ENCODE assay signal across 1 cellular context in the genomic region with DNA sequence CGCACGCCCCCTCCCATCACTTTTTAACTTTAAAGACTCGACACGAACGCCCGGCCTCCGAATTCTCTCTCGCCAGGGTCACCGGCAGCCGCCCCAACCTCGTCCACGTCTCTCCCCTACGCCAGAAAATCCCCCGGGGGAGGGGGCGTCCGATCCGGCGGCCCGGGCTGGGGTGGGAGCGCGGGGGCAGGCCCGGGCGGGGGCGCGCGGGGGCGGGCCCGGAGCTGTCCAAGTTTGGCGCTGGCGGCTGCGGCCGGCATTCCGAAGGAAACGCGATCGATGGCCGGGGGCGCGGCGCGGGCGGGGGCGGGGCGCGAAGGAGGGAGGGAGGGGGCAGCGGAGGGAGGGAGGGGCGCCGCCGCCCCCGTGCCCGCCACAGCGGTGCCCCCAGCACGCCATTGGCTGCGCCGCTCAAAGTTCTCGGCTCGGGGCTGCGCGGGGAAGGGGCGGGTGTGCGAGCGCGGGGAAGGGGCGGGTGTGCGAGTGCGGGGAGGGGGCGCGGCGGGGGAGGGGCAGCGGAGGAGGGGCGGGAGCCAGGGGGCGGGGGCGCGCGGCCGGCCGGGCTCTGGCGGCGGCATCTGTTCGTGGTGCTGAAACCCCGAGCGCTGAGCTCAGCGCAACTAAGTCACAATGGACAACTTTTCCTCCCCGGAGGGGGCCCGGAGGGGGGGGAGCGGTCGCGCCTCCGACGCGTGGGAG.
A peak's percentile ranks its signal among the peaks of the same experiment; 100 is the strongest.
TF ChIP-seq lines count a peak whose summit lies in the region.

No MANE protein-coding gene starts in this region.

TF ChIP-seq in HEK293, 187 proteins besides CTCF, POLR2A, EP300 and RAD21 (continued from another document):
- TF ChIP-seq, protein P1, sequence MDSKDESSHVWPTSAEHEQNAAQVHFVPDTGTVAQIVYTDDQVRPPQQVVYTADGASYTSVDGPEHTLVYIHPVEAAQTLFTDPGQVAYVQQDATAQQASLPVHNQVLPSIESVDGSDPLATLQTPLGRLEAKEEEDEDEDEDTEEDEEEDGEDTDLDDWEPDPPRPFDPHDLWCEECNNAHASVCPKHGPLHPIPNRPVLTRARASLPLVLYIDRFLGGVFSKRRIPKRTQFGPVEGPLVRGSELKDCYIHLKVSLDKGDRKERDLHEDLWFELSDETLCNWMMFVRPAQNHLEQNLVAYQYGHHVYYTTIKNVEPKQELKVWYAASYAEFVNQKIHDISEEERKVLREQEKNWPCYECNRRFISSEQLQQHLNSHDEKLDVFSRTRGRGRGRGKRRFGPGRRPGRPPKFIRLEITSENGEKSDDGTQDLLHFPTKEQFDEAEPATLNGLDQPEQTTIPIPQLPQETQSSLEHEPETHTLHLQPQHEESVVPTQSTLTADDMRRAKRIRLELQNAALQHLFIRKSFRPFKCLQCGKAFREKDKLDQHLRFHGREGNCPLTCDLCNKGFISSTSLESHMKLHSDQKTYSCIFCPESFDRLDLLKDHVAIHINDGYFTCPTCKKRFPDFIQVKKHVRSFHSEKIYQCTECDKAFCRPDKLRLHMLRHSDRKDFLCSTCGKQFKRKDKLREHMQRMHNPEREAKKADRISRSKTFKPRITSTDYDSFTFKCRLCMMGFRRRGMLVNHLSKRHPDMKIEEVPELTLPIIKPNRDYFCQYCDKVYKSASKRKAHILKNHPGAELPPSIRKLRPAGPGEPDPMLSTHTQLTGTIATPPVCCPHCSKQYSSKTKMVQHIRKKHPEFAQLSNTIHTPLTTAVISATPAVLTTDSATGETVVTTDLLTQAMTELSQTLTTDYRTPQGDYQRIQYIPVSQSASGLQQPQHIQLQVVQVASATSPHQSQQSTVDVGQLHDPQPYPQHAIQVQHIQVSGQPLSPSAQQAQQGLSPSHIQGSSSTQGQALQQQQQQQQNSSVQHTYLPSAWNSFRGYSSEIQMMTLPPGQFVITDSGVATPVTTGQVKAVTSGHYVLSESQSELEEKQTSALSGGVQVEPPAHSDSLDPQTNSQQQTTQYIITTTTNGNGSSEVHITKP (tag by site-specific recombination; IDR thresholded peaks at IDR 0.05) = no peak
- peak; percentile 52; the same call in 1 of the 2 replicates for TF ChIP-seq KLF9 (tag by site-specific recombination; IDR thresholded peaks at IDR 0.05; ENCODE audit: low read depth)
- peak; percentile 25; the same call in 1 of the 2 replicates for TF ChIP-seq SP2 (tag by site-specific recombination; IDR thresholded peaks at IDR 0.05)
- TF ChIP-seq EGR2 (tag by site-specific recombination; IDR thresholded peaks at IDR 0.05; ENCODE audit: low read depth) = peak; percentile 14; the same call in 1 of the 2 replicates
- TF ChIP-seq, protein P2, sequence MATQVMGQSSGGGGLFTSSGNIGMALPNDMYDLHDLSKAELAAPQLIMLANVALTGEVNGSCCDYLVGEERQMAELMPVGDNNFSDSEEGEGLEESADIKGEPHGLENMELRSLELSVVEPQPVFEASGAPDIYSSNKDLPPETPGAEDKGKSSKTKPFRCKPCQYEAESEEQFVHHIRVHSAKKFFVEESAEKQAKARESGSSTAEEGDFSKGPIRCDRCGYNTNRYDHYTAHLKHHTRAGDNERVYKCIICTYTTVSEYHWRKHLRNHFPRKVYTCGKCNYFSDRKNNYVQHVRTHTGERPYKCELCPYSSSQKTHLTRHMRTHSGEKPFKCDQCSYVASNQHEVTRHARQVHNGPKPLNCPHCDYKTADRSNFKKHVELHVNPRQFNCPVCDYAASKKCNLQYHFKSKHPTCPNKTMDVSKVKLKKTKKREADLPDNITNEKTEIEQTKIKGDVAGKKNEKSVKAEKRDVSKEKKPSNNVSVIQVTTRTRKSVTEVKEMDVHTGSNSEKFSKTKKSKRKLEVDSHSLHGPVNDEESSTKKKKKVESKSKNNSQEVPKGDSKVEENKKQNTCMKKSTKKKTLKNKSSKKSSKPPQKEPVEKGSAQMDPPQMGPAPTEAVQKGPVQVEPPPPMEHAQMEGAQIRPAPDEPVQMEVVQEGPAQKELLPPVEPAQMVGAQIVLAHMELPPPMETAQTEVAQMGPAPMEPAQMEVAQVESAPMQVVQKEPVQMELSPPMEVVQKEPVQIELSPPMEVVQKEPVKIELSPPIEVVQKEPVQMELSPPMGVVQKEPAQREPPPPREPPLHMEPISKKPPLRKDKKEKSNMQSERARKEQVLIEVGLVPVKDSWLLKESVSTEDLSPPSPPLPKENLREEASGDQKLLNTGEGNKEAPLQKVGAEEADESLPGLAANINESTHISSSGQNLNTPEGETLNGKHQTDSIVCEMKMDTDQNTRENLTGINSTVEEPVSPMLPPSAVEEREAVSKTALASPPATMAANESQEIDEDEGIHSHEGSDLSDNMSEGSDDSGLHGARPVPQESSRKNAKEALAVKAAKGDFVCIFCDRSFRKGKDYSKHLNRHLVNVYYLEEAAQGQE (tag by site-specific recombination; IDR thresholded peaks at IDR 0.05) = peak; percentile 80; the same call in 1 of the 2 replicates
